8 cellular contexts compared by ENCODE assay signal in the genomic region with DNA sequence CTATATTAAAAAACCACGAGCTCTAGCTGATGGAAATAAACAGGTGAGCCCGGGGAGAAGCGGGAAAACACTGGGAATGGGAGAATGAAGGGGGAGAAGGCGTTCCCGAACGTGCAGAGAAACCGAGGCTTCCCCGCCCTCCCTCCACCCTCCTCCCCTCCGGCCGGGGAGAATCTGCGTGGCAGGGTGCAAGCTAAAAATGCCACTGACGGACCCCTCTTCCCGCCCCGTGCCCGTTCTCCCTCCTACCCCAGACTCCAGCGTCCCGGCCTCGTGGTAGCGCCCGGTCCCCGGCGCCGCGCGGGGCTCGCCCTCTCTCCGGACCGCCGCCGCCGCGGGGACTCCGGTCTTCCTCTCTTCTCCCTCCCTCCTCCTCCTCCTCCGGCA.
A peak's percentile ranks its signal among the peaks of the same experiment; 100 is the strongest.
DNase-seq lines count a peak whose midpoint lies in the region; ATAC-seq and TF ChIP-seq lines count a peak whose summit lies in the region.

No MANE protein-coding gene starts in this region.

- no peak for TF ChIP-seq POLR2A in uterus (IDR thresholded peaks at IDR 0.05)

- in situ Hi-C loops in brain microvascular endothelial cell (cut with HindIII; ENCODE audit: low pct_ligation_motif_present, low sequenced_read_pairs), result no loop called here

- no peak for ATAC-seq in memory B cell (ENCODE audit: low read depth)
- no peak for ATAC-seq in HG03442 (IDR thresholded peaks at IDR 0.05; ENCODE audit: unreplicated experiment)

- H3K27ac ChIP-seq in HUES48 (ENCODE audit: low read depth, low read length) (peak overlapping the region; percentile 96), brain microvascular endothelial cell (no peak overlapping the region), uterus (peak overlapping the region; percentile 100)

- DNase-seq in brain microvascular endothelial cell (no peak), memory B cell (ENCODE audit: low spot score in 2 of 2) (no peak), uterus (no peak), retina (no peak)
- DNase-seq in activated CD4-positive, alpha-beta T cell treated with anti-CD3 and anti-CD28 coated beads for 1 hour, result no peak

- intact Hi-C loops in uterus (cut with DNase I; ENCODE audit: low total_unique reads), result loop anchor here (10.0 kb wide), 1 partner anchor 62 kb away; no protein-coding TSS in a partner anchor

- H3K27ac Mint-ChIP-seq in memory B cell, result peak overlapping the region; percentile 99

- no peaks in the 10 kb centered on the region for H3K9me3 ChIP-seq in HUES48 (ENCODE audit: control insufficient read depth, insufficient read depth, low read length)
- no peaks in the 10 kb centered on the region for H3K9me3 ChIP-seq in uterus

- H3K9ac ChIP-seq in HUES48 (ENCODE audit: low read depth, low read length), result peak overlapping the region; percentile 95

- peak overlapping the region; percentile 98 for H3K4me3 Mint-ChIP-seq in memory B cell

- H3K4me3 ChIP-seq in GM12875 (ENCODE audit: low read depth, low read length) (peak overlapping the region; percentile 52), HUES48 (ENCODE audit: low read depth, low read length) (peak overlapping the region; percentile 86), brain microvascular endothelial cell (ENCODE audit: low read depth, low read length) (peak overlapping the region; percentile 79), uterus (peak overlapping the region; percentile 92 to 95)

- TF ChIP-seq CTCF in GM12875 (IDR thresholded peaks at IDR 0.05; ENCODE audit: borderline replicate concordance, insufficient read depth, low read depth, low read length) (no peak), brain microvascular endothelial cell (IDR thresholded peaks at IDR 0.05; ENCODE audit: low read depth, low read length, missing control alignments) (no peak), uterus (IDR thresholded peaks at IDR 0.05) (no peak)

- H3K36me3 ChIP-seq in HUES48 (ENCODE audit: control insufficient read depth, insufficient read depth, low read length), result no peaks in the 10 kb centered on the region
- H3K36me3 ChIP-seq in brain microvascular endothelial cell (replicated peaks), result no peaks in the 10 kb centered on the region
- H3K36me3 ChIP-seq in uterus, result no peaks in the 10 kb centered on the region

- H3K4me1 Mint-ChIP-seq in memory B cell, result peaks cover 39% of the 10 kb centered on the region

- H3K27me3 Mint-ChIP-seq in memory B cell, result no peaks in the 10 kb centered on the region

- H3K27me3 ChIP-seq in HUES48 (ENCODE audit: control insufficient read depth, insufficient read depth, low read length) (no peaks in the 10 kb centered on the region; the same call in 1 of the 2 replicates), brain microvascular endothelial cell (replicated peaks) (no peaks in the 10 kb centered on the region), uterus (no peaks in the 10 kb centered on the region)

- peaks cover 3% of the 10 kb centered on the region for H3K36me3 Mint-ChIP-seq in memory B cell

- H3K4me1 ChIP-seq in HUES48 (ENCODE audit: control insufficient read depth, insufficient read depth, low read length), result peaks cover 31% of the 10 kb centered on the region
- H3K4me1 ChIP-seq in uterus, result no peaks in the 10 kb centered on the region

- H3K9me3 Mint-ChIP-seq in memory B cell, result no peaks in the 10 kb centered on the region
